8 cellular contexts compared by ENCODE assay signal in the genomic region with DNA sequence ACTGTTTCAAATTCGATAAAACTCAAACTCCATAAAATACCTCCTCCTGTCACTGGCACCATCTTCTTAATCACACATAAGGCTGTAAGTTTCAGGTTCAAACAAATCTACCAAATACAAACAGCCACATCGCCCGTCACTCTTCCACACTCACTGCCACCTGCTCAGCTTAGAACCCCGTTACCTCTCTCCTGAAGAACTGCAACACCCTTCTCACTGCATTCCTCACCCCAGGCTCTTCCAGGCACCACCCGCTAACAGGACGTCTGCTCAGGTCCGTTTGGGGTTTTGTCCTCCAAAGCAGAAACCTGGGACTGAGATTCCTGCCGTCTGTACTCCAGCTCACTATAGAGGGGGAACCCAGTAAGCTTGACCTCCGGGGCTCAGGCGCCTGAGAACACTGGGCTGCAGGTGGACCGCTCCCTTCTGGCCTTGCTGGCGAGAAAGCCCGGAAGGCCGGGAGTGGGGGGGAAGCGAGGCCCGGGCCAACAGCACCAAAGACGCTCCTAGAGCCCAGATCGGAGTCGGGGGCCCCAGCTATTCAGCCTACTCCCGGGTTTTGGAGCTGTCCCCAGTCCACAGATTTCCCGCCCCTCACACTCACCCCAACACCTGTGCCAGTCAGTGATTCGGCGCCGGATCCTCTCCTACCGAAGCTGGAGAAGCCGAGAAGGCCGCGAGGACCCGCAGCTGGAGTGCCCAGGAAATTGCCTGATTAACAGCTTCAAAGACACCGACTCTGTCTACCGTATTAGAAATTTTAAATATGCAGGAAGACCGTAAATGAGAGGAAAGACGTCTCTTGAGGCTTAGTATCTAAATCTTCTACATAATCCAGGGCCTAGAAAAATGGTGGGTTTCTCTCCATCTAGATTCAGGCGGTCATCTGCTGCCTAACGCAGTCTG. TPM values are rescaled to one million over a fixed set of nuclear protein-coding genes. Genes with fewer than 3 reads are reported as not detected.
DNase-seq lines count a peak whose midpoint lies in the region; ATAC-seq and FAIRE-seq lines count a peak whose summit lies in the region.

A gene with protein sequence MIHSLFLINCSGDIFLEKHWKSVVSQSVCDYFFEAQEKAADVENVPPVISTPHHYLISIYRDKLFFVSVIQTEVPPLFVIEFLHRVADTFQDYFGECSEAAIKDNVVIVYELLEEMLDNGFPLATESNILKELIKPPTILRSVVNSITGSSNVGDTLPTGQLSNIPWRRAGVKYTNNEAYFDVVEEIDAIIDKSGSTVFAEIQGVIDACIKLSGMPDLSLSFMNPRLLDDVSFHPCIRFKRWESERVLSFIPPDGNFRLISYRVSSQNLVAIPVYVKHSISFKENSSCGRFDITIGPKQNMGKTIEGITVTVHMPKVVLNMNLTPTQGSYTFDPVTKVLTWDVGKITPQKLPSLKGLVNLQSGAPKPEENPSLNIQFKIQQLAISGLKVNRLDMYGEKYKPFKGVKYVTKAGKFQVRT (minus strand): TSS at position 678 of the 906 bp plus-strand sequence. CDS start 12,449 bp downstream, outside the sequence.

- H3K9me3 Mint-ChIP-seq in activated naive CD8-positive, alpha-beta T cell treated with anti-CD3 and anti-CD28 coated beads, Interleukin-2, amount 10 ng/mL, durations not matched to agents 7 days and 5 days = no peaks in the 10 kb centered on the region

- peaks cover 12% of the 10 kb centered on the region for H3K36me3 Mint-ChIP-seq in activated naive CD8-positive, alpha-beta T cell treated with anti-CD3 and anti-CD28 coated beads, Interleukin-2, amount 10 ng/mL, durations not matched to agents 7 days and 5 days

- no peak for FAIRE-seq in HTR-8/SVneo (lab: Jason Lieb, UNC)

- intact Hi-C loops in left ventricle myocardium superior (cut with micrococcal nuclease) = no loop called here

- peaks cover 22% of the 10 kb centered on the region for H3K4me1 Mint-ChIP-seq in activated naive CD8-positive, alpha-beta T cell treated with anti-CD3 and anti-CD28 coated beads, Interleukin-2, amount 10 ng/mL, durations not matched to agents 7 days and 5 days

- POLR2A ChIA-PET in activated naive CD8-positive, alpha-beta T cell treated with anti-CD3 and anti-CD28 coated beads, Interleukin-2, amount 10 ng/mL, durations not matched to agents 7 days and 5 days (lab: Charles Lee) = interaction anchor here (0.8 to 1.6 kb wide), 9 partner anchors 19 to 961 kb away, joined by 3 to 9 read pairs (median 3); a partner anchor contains a TSS

- ATAC-seq in GM21367 (IDR thresholded peaks at IDR 0.05; ENCODE audit: unreplicated experiment) = peak; percentile 37
- ATAC-seq in activated naive CD8-positive, alpha-beta T cell treated with anti-CD3 and anti-CD28 coated beads, Interleukin-2, amount 10 ng/mL, durations not matched to agents 7 days and 5 days (ENCODE audit: low read depth) = peak; percentile 65
- peak; percentile 66 for ATAC-seq in left ventricle myocardium superior

- H3K4me3 Mint-ChIP-seq in activated naive CD8-positive, alpha-beta T cell treated with anti-CD3 and anti-CD28 coated beads, Interleukin-2, amount 10 ng/mL, durations not matched to agents 7 days and 5 days = no peak within 1 kb of the TSS

- DNase-seq in DMS153 treated with DMSO at 0.1 percent for 48 hours (lab: John Stamatoyannopoulos, UW; ENCODE audit: unreplicated experiment) = peak; percentile 95
- peak; percentile 88 for DNase-seq in HTR-8/SVneo (ENCODE audit: insufficient read length, low spot score)
- DNase-seq in SKM-1 treated with dmso at 0.1 percent for 144 hours (lab: John Stamatoyannopoulos, UW; ENCODE audit: unreplicated experiment) = peak; percentile 96
- DNase-seq in activated naive CD8-positive, alpha-beta T cell treated with anti-CD3 and anti-CD28 coated beads, Interleukin-2, amount 10 ng/mL, durations not matched to agents 7 days and 5 days = peak; percentile 80
- DNase-seq in left ventricle myocardium superior = peak; percentile 86
- DNase-seq in retina = peak; percentile 100
- DNase-seq in cortex of kidney (lab: John Stamatoyannopoulos, UW) = no peak

- H3K27me3 Mint-ChIP-seq in activated naive CD8-positive, alpha-beta T cell treated with anti-CD3 and anti-CD28 coated beads, Interleukin-2, amount 10 ng/mL, durations not matched to agents 7 days and 5 days = no peaks in the 10 kb centered on the region

- H3K27ac Mint-ChIP-seq in activated naive CD8-positive, alpha-beta T cell treated with anti-CD3 and anti-CD28 coated beads, Interleukin-2, amount 10 ng/mL, durations not matched to agents 7 days and 5 days = no peak within 1 kb of the TSS

RNA-seq across cellular contexts. Expression of the gene that starts here (rescaled TPM):
- 10 to 100 TPM; 43.5 to 45.4 TPM for total RNA-seq in activated naive CD8-positive, alpha-beta T cell treated with anti-CD3 and anti-CD28 coated beads, Interleukin-2, amount 10 ng/mL, durations not matched to agents 7 days and 5 days
- total RNA-seq in left ventricle myocardium superior = 27.9 TPM
